1 cellular context compared by ENCODE assay signal in the genomic region with DNA sequence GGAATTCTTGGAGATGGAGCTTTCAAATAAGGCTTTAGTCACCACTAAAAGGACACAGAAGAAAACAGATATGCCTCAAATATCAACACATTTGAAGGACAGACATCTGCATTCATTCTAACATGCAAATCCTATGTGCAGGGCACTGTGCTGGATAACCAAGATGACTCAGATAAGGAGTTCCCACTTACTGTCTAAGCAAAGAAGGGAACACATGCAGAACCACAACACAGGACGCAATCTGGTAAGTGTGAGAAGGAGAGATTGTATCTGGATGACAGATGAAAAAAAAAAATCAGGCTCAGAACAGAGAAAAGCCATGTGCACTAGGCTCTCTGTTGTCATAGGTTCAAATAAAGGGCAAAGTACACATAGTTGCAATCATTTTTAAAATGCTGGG.
TF ChIP-seq lines count a peak whose summit lies in the region.

No MANE protein-coding gene starts in this region.

TF ChIP-seq in GM12878, 131 proteins besides CTCF, POLR2A, EP300 and RAD21:
- TF ChIP-seq, protein P1, sequence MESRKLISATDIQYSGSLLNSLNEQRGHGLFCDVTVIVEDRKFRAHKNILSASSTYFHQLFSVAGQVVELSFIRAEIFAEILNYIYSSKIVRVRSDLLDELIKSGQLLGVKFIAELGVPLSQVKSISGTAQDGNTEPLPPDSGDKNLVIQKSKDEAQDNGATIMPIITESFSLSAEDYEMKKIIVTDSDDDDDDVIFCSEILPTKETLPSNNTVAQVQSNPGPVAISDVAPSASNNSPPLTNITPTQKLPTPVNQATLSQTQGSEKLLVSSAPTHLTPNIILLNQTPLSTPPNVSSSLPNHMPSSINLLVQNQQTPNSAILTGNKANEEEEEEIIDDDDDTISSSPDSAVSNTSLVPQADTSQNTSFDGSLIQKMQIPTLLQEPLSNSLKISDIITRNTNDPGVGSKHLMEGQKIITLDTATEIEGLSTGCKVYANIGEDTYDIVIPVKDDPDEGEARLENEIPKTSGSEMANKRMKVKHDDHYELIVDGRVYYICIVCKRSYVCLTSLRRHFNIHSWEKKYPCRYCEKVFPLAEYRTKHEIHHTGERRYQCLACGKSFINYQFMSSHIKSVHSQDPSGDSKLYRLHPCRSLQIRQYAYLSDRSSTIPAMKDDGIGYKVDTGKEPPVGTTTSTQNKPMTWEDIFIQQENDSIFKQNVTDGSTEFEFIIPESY (IDR thresholded peaks at IDR 0.05) = no peak
- TF ChIP-seq POU2F2 (IDR thresholded peaks at IDR 0.05; ENCODE audit: borderline replicate concordance, low read depth, low read length) (peak; percentile 60; the same call in 1 of the 3 replicates), BRCA1 (IDR thresholded peaks at IDR 0.05; ENCODE audit: low read depth, low read length) (no peak), CBX3 (IDR thresholded peaks at IDR 0.05; ENCODE audit: borderline replicate concordance, low read depth) (no peak), FOXK2 (IDR thresholded peaks at IDR 0.05) (no peak), ZNF24 (IDR thresholded peaks at IDR 0.05) (no peak), SIX5 (IDR thresholded peaks at IDR 0.05; ENCODE audit: low read depth, low read length, severe bottlenecking) (no peak), IKZF2 (IDR thresholded peaks at IDR 0.05) (peak in 1 of 2 experiments; percentile 51; a peak in 1 of 4 replicates), SUPT20H (IDR thresholded peaks at IDR 0.05; ENCODE audit: borderline replicate concordance, control insufficient read depth, low read depth, low read length) (no peak), ZNF384 (IDR thresholded peaks at IDR 0.05; ENCODE audit: borderline replicate concordance, low read depth, low read length) (peak; percentile 20; the same call in 1 of the 2 replicates), HDAC2 (IDR thresholded peaks at IDR 0.05) (no peak), BHLHE40 (IDR thresholded peaks at IDR 0.05; ENCODE audit: borderline replicate concordance in 1 of 2, low read depth in 2 of 2, low read length in 1 of 2) (peak; percentile 53 to 77; a peak in 3 of 4 replicates), TCF12 (IDR thresholded peaks at IDR 0.05; ENCODE audit: low read depth, low read length) (no peak), NFIC (IDR thresholded peaks at IDR 0.05; ENCODE audit: low read depth, low read length) (no peak), EZH2 (IDR thresholded peaks at IDR 0.05; ENCODE audit: borderline replicate concordance, control insufficient read depth, low read depth, low read length) (no peak), TARDBP (IDR thresholded peaks at IDR 0.05; ENCODE audit: borderline replicate concordance) (no peak)
- TF ChIP-seq, protein P2, sequence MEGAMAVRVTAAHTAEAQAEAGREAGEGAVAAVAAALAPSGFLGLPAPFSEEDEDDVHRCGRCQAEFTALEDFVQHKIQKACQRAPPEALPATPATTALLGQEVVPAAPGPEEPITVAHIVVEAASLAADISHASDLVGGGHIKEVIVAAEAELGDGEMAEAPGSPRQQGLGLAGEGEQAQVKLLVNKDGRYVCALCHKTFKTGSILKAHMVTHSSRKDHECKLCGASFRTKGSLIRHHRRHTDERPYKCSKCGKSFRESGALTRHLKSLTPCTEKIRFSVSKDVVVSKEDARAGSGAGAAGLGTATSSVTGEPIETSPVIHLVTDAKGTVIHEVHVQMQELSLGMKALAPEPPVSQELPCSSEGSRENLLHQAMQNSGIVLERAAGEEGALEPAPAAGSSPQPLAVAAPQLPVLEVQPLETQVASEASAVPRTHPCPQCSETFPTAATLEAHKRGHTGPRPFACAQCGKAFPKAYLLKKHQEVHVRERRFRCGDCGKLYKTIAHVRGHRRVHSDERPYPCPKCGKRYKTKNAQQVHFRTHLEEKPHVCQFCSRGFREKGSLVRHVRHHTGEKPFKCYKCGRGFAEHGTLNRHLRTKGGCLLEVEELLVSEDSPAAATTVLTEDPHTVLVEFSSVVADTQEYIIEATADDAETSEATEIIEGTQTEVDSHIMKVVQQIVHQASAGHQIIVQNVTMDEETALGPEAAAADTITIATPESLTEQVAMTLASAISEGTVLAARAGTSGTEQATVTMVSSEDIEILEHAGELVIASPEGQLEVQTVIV (IDR thresholded peaks at IDR 0.05; ENCODE audit: borderline replicate concordance, partially characterized antibody) = no peak
- TF ChIP-seq, protein P3, sequence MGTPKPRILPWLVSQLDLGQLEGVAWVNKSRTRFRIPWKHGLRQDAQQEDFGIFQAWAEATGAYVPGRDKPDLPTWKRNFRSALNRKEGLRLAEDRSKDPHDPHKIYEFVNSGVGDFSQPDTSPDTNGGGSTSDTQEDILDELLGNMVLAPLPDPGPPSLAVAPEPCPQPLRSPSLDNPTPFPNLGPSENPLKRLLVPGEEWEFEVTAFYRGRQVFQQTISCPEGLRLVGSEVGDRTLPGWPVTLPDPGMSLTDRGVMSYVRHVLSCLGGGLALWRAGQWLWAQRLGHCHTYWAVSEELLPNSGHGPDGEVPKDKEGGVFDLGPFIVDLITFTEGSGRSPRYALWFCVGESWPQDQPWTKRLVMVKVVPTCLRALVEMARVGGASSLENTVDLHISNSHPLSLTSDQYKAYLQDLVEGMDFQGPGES (IDR thresholded peaks at IDR 0.05) = no peak
- TF ChIP-seq, protein P4, sequence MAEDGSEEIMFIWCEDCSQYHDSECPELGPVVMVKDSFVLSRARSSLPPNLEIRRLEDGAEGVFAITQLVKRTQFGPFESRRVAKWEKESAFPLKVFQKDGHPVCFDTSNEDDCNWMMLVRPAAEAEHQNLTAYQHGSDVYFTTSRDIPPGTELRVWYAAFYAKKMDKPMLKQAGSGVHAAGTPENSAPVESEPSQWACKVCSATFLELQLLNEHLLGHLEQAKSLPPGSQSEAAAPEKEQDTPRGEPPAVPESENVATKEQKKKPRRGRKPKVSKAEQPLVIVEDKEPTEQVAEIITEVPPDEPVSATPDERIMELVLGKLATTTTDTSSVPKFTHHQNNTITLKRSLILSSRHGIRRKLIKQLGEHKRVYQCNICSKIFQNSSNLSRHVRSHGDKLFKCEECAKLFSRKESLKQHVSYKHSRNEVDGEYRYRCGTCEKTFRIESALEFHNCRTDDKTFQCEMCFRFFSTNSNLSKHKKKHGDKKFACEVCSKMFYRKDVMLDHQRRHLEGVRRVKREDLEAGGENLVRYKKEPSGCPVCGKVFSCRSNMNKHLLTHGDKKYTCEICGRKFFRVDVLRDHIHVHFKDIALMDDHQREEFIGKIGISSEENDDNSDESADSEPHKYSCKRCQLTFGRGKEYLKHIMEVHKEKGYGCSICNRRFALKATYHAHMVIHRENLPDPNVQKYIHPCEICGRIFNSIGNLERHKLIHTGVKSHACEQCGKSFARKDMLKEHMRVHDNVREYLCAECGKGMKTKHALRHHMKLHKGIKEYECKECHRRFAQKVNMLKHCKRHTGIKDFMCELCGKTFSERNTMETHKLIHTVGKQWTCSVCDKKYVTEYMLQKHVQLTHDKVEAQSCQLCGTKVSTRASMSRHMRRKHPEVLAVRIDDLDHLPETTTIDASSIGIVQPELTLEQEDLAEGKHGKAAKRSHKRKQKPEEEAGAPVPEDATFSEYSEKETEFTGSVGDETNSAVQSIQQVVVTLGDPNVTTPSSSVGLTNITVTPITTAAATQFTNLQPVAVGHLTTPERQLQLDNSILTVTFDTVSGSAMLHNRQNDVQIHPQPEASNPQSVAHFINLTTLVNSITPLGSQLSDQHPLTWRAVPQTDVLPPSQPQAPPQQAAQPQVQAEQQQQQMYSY (CRISPR knock-in tag; IDR thresholded peaks at IDR 0.05) = no peak
- TF ChIP-seq, protein P5, sequence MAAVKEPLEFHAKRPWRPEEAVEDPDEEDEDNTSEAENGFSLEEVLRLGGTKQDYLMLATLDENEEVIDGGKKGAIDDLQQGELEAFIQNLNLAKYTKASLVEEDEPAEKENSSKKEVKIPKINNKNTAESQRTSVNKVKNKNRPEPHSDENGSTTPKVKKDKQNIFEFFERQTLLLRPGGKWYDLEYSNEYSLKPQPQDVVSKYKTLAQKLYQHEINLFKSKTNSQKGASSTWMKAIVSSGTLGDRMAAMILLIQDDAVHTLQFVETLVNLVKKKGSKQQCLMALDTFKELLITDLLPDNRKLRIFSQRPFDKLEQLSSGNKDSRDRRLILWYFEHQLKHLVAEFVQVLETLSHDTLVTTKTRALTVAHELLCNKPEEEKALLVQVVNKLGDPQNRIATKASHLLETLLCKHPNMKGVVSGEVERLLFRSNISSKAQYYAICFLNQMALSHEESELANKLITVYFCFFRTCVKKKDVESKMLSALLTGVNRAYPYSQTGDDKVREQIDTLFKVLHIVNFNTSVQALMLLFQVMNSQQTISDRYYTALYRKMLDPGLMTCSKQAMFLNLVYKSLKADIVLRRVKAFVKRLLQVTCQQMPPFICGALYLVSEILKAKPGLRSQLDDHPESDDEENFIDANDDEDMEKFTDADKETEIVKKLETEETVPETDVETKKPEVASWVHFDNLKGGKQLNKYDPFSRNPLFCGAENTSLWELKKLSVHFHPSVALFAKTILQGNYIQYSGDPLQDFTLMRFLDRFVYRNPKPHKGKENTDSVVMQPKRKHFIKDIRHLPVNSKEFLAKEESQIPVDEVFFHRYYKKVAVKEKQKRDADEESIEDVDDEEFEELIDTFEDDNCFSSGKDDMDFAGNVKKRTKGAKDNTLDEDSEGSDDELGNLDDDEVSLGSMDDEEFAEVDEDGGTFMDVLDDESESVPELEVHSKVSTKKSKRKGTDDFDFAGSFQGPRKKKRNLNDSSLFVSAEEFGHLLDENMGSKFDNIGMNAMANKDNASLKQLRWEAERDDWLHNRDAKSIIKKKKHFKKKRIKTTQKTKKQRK (IDR thresholded peaks at IDR 0.05; ENCODE audit: low read depth, low read length) = no peak
TF ChIP-seq in GM12878: peak in this region for 4.
